In genomic region chr2:186693446-186693842, GRCh38 we compare ENCODE assay signal across 8 cellular contexts. TPM values are rescaled to one million over a fixed set of nuclear protein-coding genes. Genes with fewer than 3 reads are reported as not detected.
DNase-seq lines count a peak whose midpoint lies in the region; ATAC-seq and TF ChIP-seq lines count a peak whose summit lies in the region.

No MANE protein-coding gene starts in this region.

- H3K27ac ChIP-seq in trophoblast cell (ENCODE audit: low read depth, low read length) = no peak overlapping the region
- H3K27ac ChIP-seq in foreskin keratinocyte = no peak overlapping the region

- no peaks in the 10 kb centered on the region for H3K36me3 Mint-ChIP-seq in Caco-2 (ENCODE audit: insufficient read depth, unreplicated experiment)

- no TSS peak for BruUV-seq in Caco-2 (replicated peaks; lab: Mats Ljungman, UMichigan)

- peak overlapping the region; percentile 95 for H3K4me2 ChIP-seq in trophoblast cell (ENCODE audit: low read length)

- H3K27me3 Mint-ChIP-seq in Caco-2 (ENCODE audit: insufficient read depth, unreplicated experiment) = no peaks in the 10 kb centered on the region

- POLR2A ChIA-PET in Caco-2 (lab: Charles Lee) = no interaction called here

- CTCF ChIA-PET in Caco-2 (lab: Charles Lee) = no interaction called here

- H4K8ac ChIP-seq in trophoblast cell (ENCODE audit: low read depth, low read length) = peak overlapping the region; percentile 44

- peak overlapping the region; percentile 91 for H3K4me3 Mint-ChIP-seq in Caco-2 (ENCODE audit: unreplicated experiment)

- no peak overlapping the region for H3K18ac ChIP-seq in trophoblast cell (ENCODE audit: low read length)

- H2AFZ ChIP-seq in trophoblast cell (ENCODE audit: insufficient read depth, low read length, poor library complexity) = peak overlapping the region; percentile 43

- H3K4ac ChIP-seq in trophoblast cell (ENCODE audit: low read depth, low read length) = no peak overlapping the region

- ATAC-seq in GM19328 (IDR thresholded peaks at IDR 0.05; ENCODE audit: unreplicated experiment) (no peak), foreskin keratinocyte (no peak)

- H2BK12ac ChIP-seq in trophoblast cell (ENCODE audit: low read length) = no peak overlapping the region

- peak overlapping the region; percentile 85 for H3K9ac ChIP-seq in NT2/D1 (ENCODE audit: insufficient read length, low read depth)
- no peak overlapping the region for H3K9ac ChIP-seq in trophoblast cell (ENCODE audit: low read length)

- H3K9me3 ChIP-seq in Caco-2 (no peaks in the 10 kb centered on the region), NT2/D1 (ENCODE audit: insufficient read depth, low read length) (no peaks in the 10 kb centered on the region), trophoblast cell (ENCODE audit: insufficient read depth, low read depth, low read length) (no peaks in the 10 kb centered on the region)

- no peaks in the 10 kb centered on the region for H3K36me3 ChIP-seq in Caco-2 (ENCODE audit: control insufficient read depth, insufficient read depth, low read length)
- no peaks in the 10 kb centered on the region for H3K36me3 ChIP-seq in NT2/D1 (ENCODE audit: insufficient read depth, insufficient read length, low read length)
- H3K36me3 ChIP-seq in trophoblast cell (ENCODE audit: control insufficient read depth in 1 of 2, insufficient read depth in 2 of 2, low read length in 2 of 2) = no peaks in the 10 kb centered on the region

- H3K4me1 ChIP-seq in Caco-2 (peaks cover 12% of the 10 kb centered on the region), NT2/D1 (ENCODE audit: insufficient read depth, insufficient read length) (no peaks in the 10 kb centered on the region), trophoblast cell (ENCODE audit: control insufficient read depth in 1 of 2, insufficient read depth in 2 of 2, low read length in 2 of 2) (peaks cover 0 to 4% of the 10 kb centered on the region in 2 experiments), foreskin keratinocyte (peaks cover 15% of the 10 kb centered on the region)

- peaks cover under 1% of the 10 kb centered on the region for H3K9me3 Mint-ChIP-seq in Caco-2 (ENCODE audit: unreplicated experiment)

- no peak overlapping the region for H4K91ac ChIP-seq in trophoblast cell (ENCODE audit: low read depth, low read length)

- H3K79me1 ChIP-seq in trophoblast cell (ENCODE audit: low read length) = peaks cover 4% of the 10 kb centered on the region

- H2BK120ac ChIP-seq in trophoblast cell (ENCODE audit: insufficient read depth, low read length, poor library complexity) = peak overlapping the region; percentile 30

- no peak overlapping the region for H3K14ac ChIP-seq in trophoblast cell (ENCODE audit: low read length)

- WGBS in trophoblast cell (ENCODE audit: extremely low coverage, insufficient coverage, insufficient read length) = no CpG with 5 or more reads among the region's 7 CpGs

- H3K4me1 Mint-ChIP-seq in Caco-2 (ENCODE audit: low read depth, unreplicated experiment) = peaks cover 9% of the 10 kb centered on the region

- H3K23ac ChIP-seq in trophoblast cell (ENCODE audit: low read length) = no peak overlapping the region

- H3K79me2 ChIP-seq in trophoblast cell (ENCODE audit: control insufficient read depth, insufficient read depth, low read length, poor library complexity) = no peaks in the 10 kb centered on the region

- H4K12ac ChIP-seq in trophoblast cell (ENCODE audit: low read depth, low read length) = no peak overlapping the region

- no peak for TF ChIP-seq CTCF in Caco-2 (IDR thresholded peaks at IDR 0.05; ENCODE audit: insufficient read depth in 1 of 2, low read depth in 1 of 2, low read length in 1 of 2, severe bottlenecking in 1 of 2, unreplicated experiment in 1 of 2)
- TF ChIP-seq CTCF in epithelial cell of esophagus (IDR thresholded peaks at IDR 0.05; ENCODE audit: insufficient read depth, low read depth, low read length, missing control alignments) = no peak
- no peak for TF ChIP-seq CTCF in foreskin keratinocyte (conservative IDR thresholded peaks at IDR 0.05)

- H3K27me3 ChIP-seq in Caco-2 (replicated peaks; ENCODE audit: control insufficient read depth, insufficient read depth, low read length) = no peaks in the 10 kb centered on the region
- peaks cover 13% of the 10 kb centered on the region for H3K27me3 ChIP-seq in NT2/D1 (ENCODE audit: insufficient read depth, insufficient read length)
- no peaks in the 10 kb centered on the region for H3K27me3 ChIP-seq in trophoblast cell (ENCODE audit: insufficient read depth, low read length)
- no peaks in the 10 kb centered on the region for H3K27me3 ChIP-seq in foreskin keratinocyte

- H2AK5ac ChIP-seq in trophoblast cell (ENCODE audit: low read length) = no peak overlapping the region

- H3K4me3 ChIP-seq in Caco-2 (ENCODE audit: low read depth, low read length) (peak overlapping the region; percentile 75), NT2/D1 (ENCODE audit: insufficient read length, low read depth) (peak overlapping the region; percentile 84), epithelial cell of esophagus (ENCODE audit: low read length) (peak overlapping the region; percentile 56), trophoblast cell (ENCODE audit: low read depth, low read length) (peak overlapping the region; percentile 87)

- DNase-seq in Caco-2 (no peak), NT2/D1 (ENCODE audit: low read depth, low spot score) (no peak), epithelial cell of esophagus (ENCODE audit: low read depth) (no peak), trophoblast cell (no peak), NCI-H2196 (lab: John Stamatoyannopoulos, UW; ENCODE audit: unreplicated experiment) (no peak), hippocampal formation (lab: John Stamatoyannopoulos, UW) (no peak), foreskin keratinocyte (no peak)

- H2BK5ac ChIP-seq in trophoblast cell (ENCODE audit: low read depth, low read length, poor library complexity) = no peak overlapping the region

- H3K27ac Mint-ChIP-seq in Caco-2 (ENCODE audit: unreplicated experiment) = no peak overlapping the region

- intact Hi-C loops in Caco-2 (cut with micrococcal nuclease; ENCODE audit: unreplicated experiment) = no loop called here

RNA-seq across cellular contexts. Expression of gene FAM171B, which starts 0.4 kb away (rescaled TPM):
- total RNA-seq in Caco-2 (2022) (19.4 and 23.5 TPM in 2 replicates), foreskin keratinocyte (5.6 and 5.7 TPM in 2 replicates)
- 2.2 and 2.3 TPM in 2 replicates for polyA plus RNA-seq in trophoblast cell (2013)
- 0.84 and 0.87 TPM in 2 replicates for polyA plus RNA-seq in foreskin keratinocyte
